Comparison of ENCODE assay signal across 21 cellular contexts in genomic region chr13:46270416-46270815, GRCh38. TPM values are rescaled to one million over a fixed set of nuclear protein-coding genes. Genes with fewer than 3 reads are reported as not detected.
A peak's percentile ranks its signal among the peaks of the same experiment; 100 is the strongest.
DNase-seq lines count a peak whose midpoint lies in the region; ATAC-seq, FAIRE-seq and TF ChIP-seq lines count a peak whose summit lies in the region.
"Had no signal": no experiment of that assay in that cellular context is flagged by ENCODE, and none has a peak within 500 bp of the region (broad histone marks: within the 10 kb centered on the region; RNA-seq: fewer than 3 reads in every experiment).

No MANE protein-coding gene starts in this region.

- H3K9me3 ChIP-seq in HepG2 (ENCODE audit: low read length) (no peaks in the 10 kb centered on the region), right lobe of liver (no peaks in the 10 kb centered on the region), GM12878 (replicated peaks; ENCODE audit: control insufficient read depth, insufficient read depth, low read length) (no peaks in the 10 kb centered on the region), trophoblast cell (ENCODE audit: insufficient read depth, low read depth, low read length) (no peaks in the 10 kb centered on the region)
- H3K9me3 ChIP-seq: BLaER1, Caco-2 had no signal

- H3K27ac ChIP-seq in HepG2 (ENCODE audit: extremely low read length, insufficient read depth, low read length) (no peak overlapping the region), right lobe of liver (no peak overlapping the region), GM12878 (ENCODE audit: control insufficient read depth, insufficient read depth) (no peak overlapping the region), trophoblast cell (ENCODE audit: low read depth, low read length) (no peak overlapping the region)
- H3K27ac ChIP-seq: 22Rv1, BLaER1, C4-2B had no signal

- POLR2A ChIA-PET in HepG2 (lab: Yijun Ruan, JAX): no interaction called here
- POLR2A ChIA-PET in GM12878 (lab: Charles Lee): no interaction called here

- no peak for ATAC-seq in HepG2
- ATAC-seq in right lobe of liver: no peak
- ATAC-seq in GM12878: no peak
- ATAC-seq in HG02981 (IDR thresholded peaks at IDR 0.05; ENCODE audit: unreplicated experiment): no peak
- ATAC-seq: CD8-positive, alpha-beta T cell had no signal

- H4K12ac ChIP-seq in trophoblast cell (ENCODE audit: low read depth, low read length): no peak overlapping the region

- H3K4me2 ChIP-seq in HepG2 (ENCODE audit: low read depth, low read length) (no peak overlapping the region), GM12878 (ENCODE audit: control insufficient read depth, insufficient read depth) (no peak overlapping the region), trophoblast cell (ENCODE audit: low read length) (no peak overlapping the region)
- H3K4me2 ChIP-seq: BLaER1 had no signal

- H3K79me1 ChIP-seq in trophoblast cell (ENCODE audit: low read length): peaks cover 8% of the 10 kb centered on the region

- H2BK5ac ChIP-seq in trophoblast cell (ENCODE audit: low read depth, low read length, poor library complexity): no peak overlapping the region

- H3K79me2 ChIP-seq in HepG2 (ENCODE audit: insufficient read depth, low read length) (no peaks in the 10 kb centered on the region), GM12878 (ENCODE audit: control insufficient read depth, insufficient read depth, low read length) (no peaks in the 10 kb centered on the region), trophoblast cell (ENCODE audit: control insufficient read depth, insufficient read depth, low read length, poor library complexity) (no peaks in the 10 kb centered on the region)

- H3K4me3 ChIP-seq in HepG2 (replicated peaks in 1 of 3; ENCODE audit: insufficient read depth in 1 of 3, low read depth in 2 of 3, low read length in 3 of 3): no peak overlapping the region
- H3K4me3 ChIP-seq in right lobe of liver: no peak overlapping the region
- H3K4me3 ChIP-seq in GM12878: no peak overlapping the region
- no peak overlapping the region for H3K4me3 ChIP-seq in trophoblast cell (ENCODE audit: low read depth, low read length)
- H3K4me3 ChIP-seq: BLaER1 had no signal

- CTCF ChIA-PET in HepG2 (lab: Yijun Ruan, JAX; ENCODE audit: low intra/inter-chr PET ratio, low total read pairs) (no interaction called here), GM12878 (lab: Yijun Ruan, JAX) (no interaction called here)

- H3K36me3 ChIP-seq in HepG2 (replicated peaks in 1 of 2; ENCODE audit: control insufficient read depth in 1 of 2, insufficient read depth in 2 of 2, low read length in 2 of 2) (no peaks in the 10 kb centered on the region), right lobe of liver (no peaks in the 10 kb centered on the region), GM12878 (ENCODE audit: control insufficient read depth in 2 of 2, insufficient read depth in 2 of 2, low read length in 1 of 2) (no peaks in the 10 kb centered on the region), trophoblast cell (ENCODE audit: control insufficient read depth in 1 of 2, insufficient read depth in 2 of 2, low read length in 2 of 2) (no peaks in the 10 kb centered on the region)
- H3K36me3 ChIP-seq: BLaER1 had no signal

- H3K9ac ChIP-seq in HepG2 (ENCODE audit: insufficient read depth, low read depth, low read length): no peak overlapping the region
- no peak overlapping the region for H3K9ac ChIP-seq in GM12878 (ENCODE audit: control insufficient read depth, insufficient read depth, low read length)
- no peak overlapping the region for H3K9ac ChIP-seq in trophoblast cell (ENCODE audit: low read length)
- H3K9ac ChIP-seq: BLaER1 had no signal

- TF ChIP-seq POLR2A in HepG2 (IDR thresholded peaks at IDR 0.05; ENCODE audit: insufficient read depth in 1 of 2, low read depth in 2 of 2, low read length in 2 of 2) (no peak), right lobe of liver (IDR thresholded peaks at IDR 0.05) (no peak), GM12878 (IDR thresholded peaks at IDR 0.05; ENCODE audit: low read depth, low read length) (no peak)

- H2AK5ac ChIP-seq in trophoblast cell (ENCODE audit: low read length): no peak overlapping the region

- intact Hi-C loops in HepG2 (cut with micrococcal nuclease; ENCODE audit: unreplicated experiment): no loop called here
- intact Hi-C loops in right lobe of liver (cut with DNase I): no loop called here
- intact Hi-C loops in GM12878 (cut with micrococcal nuclease; ENCODE audit: unreplicated experiment): no loop called here

- 16% methylated on average over 6 of the region's 6 CpGs for WGBS in HepG2 (ENCODE audit: low lambda C conversion rate)
- 69% methylated on average over 6 of the region's 6 CpGs for WGBS in right lobe of liver (ENCODE audit: insufficient coverage, low coverage, low lambda C conversion rate, missing lambda C conversion rate)
- whole genome bisulfite sequencing in GM12878 (ENCODE audit: insufficient coverage, insufficient replicate concordance, low lambda C conversion rate, missing lambda C conversion rate): 34% methylated on average over 6 of the region's 6 CpGs
- WGBS in trophoblast cell (ENCODE audit: extremely low coverage, insufficient coverage, insufficient read length): no CpG with 5 or more reads among the region's 6 CpGs

- no peak overlapping the region for H2AFZ ChIP-seq in HepG2 (ENCODE audit: low read length)
- H2AFZ ChIP-seq in GM12878 (ENCODE audit: control insufficient read depth, low read depth, low read length): no peak overlapping the region
- no peak overlapping the region for H2AFZ ChIP-seq in trophoblast cell (ENCODE audit: insufficient read depth, low read length, poor library complexity)

- no TSS peak for BruUV-seq in HepG2 (replicated peaks; lab: Mats Ljungman, UMichigan)
- BruUV-seq in GM12878 (replicated peaks; lab: Mats Ljungman, UMichigan): no TSS peak

- TF ChIP-seq CTCF in HepG2 (CRISPR knock-in tag; IDR thresholded peaks at IDR 0.05): no peak
- no peak for TF ChIP-seq CTCF in right lobe of liver (IDR thresholded peaks at IDR 0.05)
- TF ChIP-seq CTCF in GM12878 (IDR thresholded peaks at IDR 0.05 in 2 of 3, conservative IDR thresholded peaks at IDR 0.05 in 1 of 3; ENCODE audit: control insufficient read depth in 2 of 3, extremely low read depth in 1 of 3, insufficient read depth in 1 of 3, low read depth in 3 of 3, low read length in 3 of 3): no peak

- DNase-seq in HepG2 (ENCODE audit: low spot score) (no peak), right lobe of liver (no peak), GM12878 (ENCODE audit: low read depth, low spot score) (no peak), trophoblast cell (peak in 1 of 2 donors; percentile 6), NCI-H2029 (lab: John Stamatoyannopoulos, UW) (no peak)
- DNase-seq: Caco-2; CD4-positive, CD25-positive, alpha-beta regulatory T cell; CD8-positive, alpha-beta T cell; DMS153; DND-41; GOT3; H7; HCEC 1CT had no signal

- no peak overlapping the region for H4K8ac ChIP-seq in trophoblast cell (ENCODE audit: low read depth, low read length)

- H3K27me3 ChIP-seq in HepG2 (ENCODE audit: control insufficient read depth in 1 of 2, insufficient read depth in 2 of 2, low read length in 2 of 2) (no peaks in the 10 kb centered on the region; a peak in 1 of 5 replicates), right lobe of liver (no peaks in the 10 kb centered on the region), GM12878 (replicated peaks in 1 of 2; ENCODE audit: control insufficient read depth in 2 of 2, insufficient read depth in 2 of 2, low read length in 1 of 2) (no peaks in the 10 kb centered on the region; a peak in 2 of 4 replicates), trophoblast cell (ENCODE audit: insufficient read depth, low read length) (no peaks in the 10 kb centered on the region)
- H3K27me3 ChIP-seq: BLaER1 had no signal

- H3K4me1 ChIP-seq in HepG2 (ENCODE audit: insufficient read depth, low read length) (no peaks in the 10 kb centered on the region), right lobe of liver (no peaks in the 10 kb centered on the region), GM12878 (ENCODE audit: control insufficient read depth, insufficient read depth, low read length) (no peaks in the 10 kb centered on the region), trophoblast cell (ENCODE audit: control insufficient read depth in 1 of 2, insufficient read depth in 2 of 2, low read length in 2 of 2) (peaks cover 5 to 7% of the 10 kb centered on the region in 2 experiments)
- H3K4me1 ChIP-seq: BLaER1, Caco-2 had no signal

- no peak for TF ChIP-seq RAD21 in HepG2 (CRISPR knock-in tag; IDR thresholded peaks at IDR 0.05)
- no peak for TF ChIP-seq RAD21 in GM12878 (IDR thresholded peaks at IDR 0.05; ENCODE audit: insufficient read depth, low read depth, low read length)

- RAD21 ChIA-PET in GM12878 (lab: Charles Lee; ENCODE audit: unreplicated experiment): no interaction called here

- peak overlapping the region; percentile 84 for H2BK12ac ChIP-seq in trophoblast cell (ENCODE audit: low read length)

- H4K20me1 ChIP-seq in HepG2 (ENCODE audit: insufficient read depth, low read length) (no peaks in the 10 kb centered on the region), GM12878 (ENCODE audit: control insufficient read depth, insufficient read depth) (no peaks in the 10 kb centered on the region)
- H4K20me1 ChIP-seq: BLaER1 had no signal

- H2BK120ac ChIP-seq in trophoblast cell (ENCODE audit: insufficient read depth, low read length, poor library complexity): no peak overlapping the region

- H3K18ac ChIP-seq in trophoblast cell (ENCODE audit: low read length): no peak overlapping the region

- H3K14ac ChIP-seq in trophoblast cell (ENCODE audit: low read length): no peak overlapping the region

- FAIRE-seq in HepG2 (lab: Jason Lieb, UNC) (no peak), GM12878 (lab: Jason Lieb, UNC) (no peak)
- FAIRE-seq: A204.1, G401.6, GM18507 had no signal

- TF ChIP-seq EP300 in HepG2 (IDR thresholded peaks at IDR 0.05; ENCODE audit: low read depth in 2 of 2, low read length in 2 of 2) (no peak), HepG2 (CRISPR knock-in tag; IDR thresholded peaks at IDR 0.05; ENCODE audit: borderline replicate concordance) (no peak), GM12878 (IDR thresholded peaks at IDR 0.05; ENCODE audit: borderline replicate concordance in 1 of 2, control insufficient read depth in 1 of 2, low read depth in 2 of 2, low read length in 2 of 2) (no peak)

- no peak overlapping the region for H3K4ac ChIP-seq in trophoblast cell (ENCODE audit: low read depth, low read length)

- H4K91ac ChIP-seq in trophoblast cell (ENCODE audit: low read depth, low read length): no peak overlapping the region

- SMC1A ChIA-PET in GM12878 (lab: Charles Lee; ENCODE audit: uncharacterized antibody, unreplicated experiment): no interaction called here

- in situ Hi-C loops in HepG2 (cut with HindIII; ENCODE audit: extremely low pct_ligation_motif_present, low pct_unique_long_range_greater_than_20kb) (no loop called here), GM12878 (cut with MboI) (no loop called here)

- no peak overlapping the region for H3K23ac ChIP-seq in trophoblast cell (ENCODE audit: low read length)

RNA-seq across cellular contexts. Expression of gene LRRC63, which starts 58.7 kb away (rescaled TPM):
- total RNA-seq in HepG2 (2016; rRNA removed; fragmentation: Illumina TruSeq; extraction: Trizol) (not detected in 2 replicates), right lobe of liver (under 1 TPM in 1 of 6 experiments, not detected in 5; 0.12 TPM), GM12878 (2014; rRNA removed) (0.34 and 1.0 TPM in 2 replicates), GM12878 (2014; rRNA removed; fragmentation: Illumina TruSeq; extraction: Trizol) (0.98 and 1.2 TPM in 2 replicates), GM12878 (2021) (0.51 and 0.56 TPM in 2 replicates)
- total RNA-seq in HepG2 (2016; cell fraction: cytosol; rRNA removed; fragmentation: Illumina TruSeq; extraction: Trizol; ENCODE audit: low read depth): not detected in 2 replicates
- total RNA-seq in HepG2 (2016; cell fraction: insoluble cytoplasmic fraction; rRNA removed; fragmentation: Illumina TruSeq; extraction: Trizol): not detected in 2 replicates
- total RNA-seq in HepG2 (2016; cell fraction: membrane; rRNA removed; fragmentation: Illumina TruSeq; extraction: Trizol): not detected in 2 replicates
- not detected in 2 replicates for total RNA-seq in HepG2 (2016; cell fraction: nucleus; rRNA removed; fragmentation: Illumina TruSeq; extraction: Trizol)
- polyA plus RNA-seq in HepG2 (2011; rRNA removed) (not detected in 2 replicates), GM12878 (2011; rRNA removed) (0.04 TPM in 1 of 2 replicates, not detected in the other), GM12878 (2014; fragmentation: Illumina TruSeq; extraction: Trizol) (0.88 and 1.3 TPM in 2 replicates), GM12878 (2014; fragmentation: Nextera tagmentation; extraction: Ambion mirVana) (under 1 TPM; 0.40 to 0.76 TPM), GM12878 (2014; rRNA removed) (0.61 and 0.78 TPM in 2 replicates), GM12878 (2016; fragmentation: Nextera tagmentation; extraction: Ambion mirVana) (under 1 TPM; 0.56 to 0.92 TPM)
- not detected in 2 replicates for polyA plus RNA-seq in HepG2 (2011; cell fraction: cytosol; rRNA removed)
- polyA plus RNA-seq in HepG2 (2011; cell fraction: nucleus; rRNA removed): not detected in 2 replicates
- polyA plus RNA-seq in HepG2 (2012): not detected in 2 replicates
- not detected in 2 replicates for polyA plus RNA-seq in HepG2 (2016; cell fraction: cytosol; fragmentation: Illumina TruSeq; extraction: Trizol; ENCODE audit: low read depth)
- not detected in 2 replicates for polyA plus RNA-seq in HepG2 (2016; cell fraction: insoluble cytoplasmic fraction; fragmentation: Illumina TruSeq; extraction: Trizol; ENCODE audit: low read depth)
- not detected in 2 replicates for polyA plus RNA-seq in HepG2 (2016; cell fraction: membrane; fragmentation: Illumina TruSeq; extraction: Trizol; ENCODE audit: low read depth)
- polyA plus RNA-seq in HepG2 (2016; cell fraction: nucleus; fragmentation: Illumina TruSeq; extraction: Trizol; ENCODE audit: insufficient read depth, low read depth): not detected in 2 replicates
- not detected in 2 replicates for polyA minus RNA-seq in HepG2 (2011; rRNA and poly(A)+ RNA removed; ENCODE audit: low replicate concordance)
- polyA minus RNA-seq in HepG2 (2011; cell fraction: cytosol; rRNA and poly(A)+ RNA removed): not detected in 2 replicates
- polyA minus RNA-seq in HepG2 (2011; cell fraction: nucleus; rRNA and poly(A)+ RNA removed): not detected in 2 replicates
- total RNA-seq in GM12878 (2013; cell fraction: nucleolus; rRNA removed): 1.0 and 1.9 TPM in 2 replicates
- polyA plus RNA-seq in GM12878 (2011; ENCODE audit: low read depth): not detected
- polyA plus RNA-seq in GM12878 (2011; cell fraction: cytosol; rRNA removed): not detected in 2 replicates
- polyA plus RNA-seq in GM12878 (2011; cell fraction: nucleus; rRNA removed): not detected in 2 replicates
- 0.14 and 0.17 TPM in 2 replicates for polyA plus RNA-seq in GM12878 (2012)
- polyA minus RNA-seq in GM12878 (2011; rRNA and poly(A)+ RNA removed): not detected in 2 replicates
- not detected in 2 replicates for polyA minus RNA-seq in GM12878 (2011; cell fraction: cytosol; rRNA and poly(A)+ RNA removed)
- not detected in 2 replicates for polyA minus RNA-seq in GM12878 (2011; cell fraction: nucleus; rRNA and poly(A)+ RNA removed)
- 0.19 and 0.24 TPM in 2 replicates for polyA plus RNA-seq in trophoblast cell (2013)
- total RNA-seq: Caco-2, H7 had no signal
- polyA plus RNA-seq: AG04450 had no signal
